23 cellular contexts compared by ENCODE assay signal in genomic region chr10:129464251-129464650, GRCh38.
"Had no signal": no experiment of that assay in that cellular context is flagged by ENCODE, and none has a peak within 500 bp of the region (broad histone marks: within the 10 kb centered on the region; RNA-seq: fewer than 3 reads in every experiment).

No MANE protein-coding gene starts in this region.

- H3K9me3 Mint-ChIP-seq: activated CD4-positive, alpha-beta memory T cell treated with anti-CD3 and anti-CD28 coated beads, Interleukin-2, amount 10 ng/mL, durations not matched to agents 7 days and 5 days; activated CD4-positive, alpha-beta T cell treated with anti-CD3 and anti-CD28 coated beads, Interleukin-2, amount 10 ng/mL, durations not matched to agents 24 days and 14 days; activated naive CD8-positive, alpha-beta T cell treated with anti-CD3 and anti-CD28 coated beads, Interleukin-2, amount 50 U/mL, for 24 hours; memory B cell; naive B cell had no signal

- H3K27ac Mint-ChIP-seq: activated CD4-positive, alpha-beta memory T cell treated with anti-CD3 and anti-CD28 coated beads, Interleukin-2, amount 10 ng/mL, durations not matched to agents 7 days and 5 days; activated CD4-positive, alpha-beta T cell treated with anti-CD3 and anti-CD28 coated beads, Interleukin-2, amount 10 ng/mL, durations not matched to agents 24 days and 14 days; activated naive CD8-positive, alpha-beta T cell treated with anti-CD3 and anti-CD28 coated beads, Interleukin-2, amount 50 U/mL, for 24 hours; brain; memory B cell; naive B cell had no signal

- H3K27me3 Mint-ChIP-seq: activated CD4-positive, alpha-beta memory T cell treated with anti-CD3 and anti-CD28 coated beads, Interleukin-2, amount 10 ng/mL, durations not matched to agents 7 days and 5 days had no signal

- H3K4me3 ChIP-seq: esophagus muscularis mucosa, gastrocnemius medialis, thoracic aorta, upper lobe of left lung had no signal

- H3K4me3 Mint-ChIP-seq: activated CD4-positive, alpha-beta memory T cell treated with anti-CD3 and anti-CD28 coated beads, Interleukin-2, amount 10 ng/mL, durations not matched to agents 7 days and 5 days; activated CD4-positive, alpha-beta T cell treated with anti-CD3 and anti-CD28 coated beads, Interleukin-2, amount 10 ng/mL, durations not matched to agents 24 days and 14 days; activated naive CD8-positive, alpha-beta T cell treated with anti-CD3 and anti-CD28 coated beads, Interleukin-2, amount 50 U/mL, for 24 hours; brain; memory B cell had no signal

- DNase-seq: activated CD4-positive, alpha-beta memory T cell treated with anti-CD3 and anti-CD28 coated beads, Interleukin-2, amount 10 ng/mL, durations not matched to agents 7 days and 5 days; activated effector memory CD4-positive, alpha-beta T cell treated with anti-CD3 and anti-CD28 coated beads, Interleukin-2, amount 50 U/mL, for 16 hours; activated naive CD4-positive, alpha-beta T cell treated with anti-CD3 and anti-CD28 coated beads, Interleukin-2, amount 50 U/mL, for 16 hours; activated naive CD8-positive, alpha-beta T cell treated with anti-CD3 and anti-CD28 coated beads, Interleukin-2, amount 50 U/mL, for 24 hours; activated T-cell treated with anti-CD3 and anti-CD28 coated beads for 4 hours; caudate nucleus; effector memory CD4-positive, alpha-beta T cell; gastrocnemius medialis; hippocampal formation; left colon; naive B cell; occipital lobe; retina; stimulated activated CD4-positive, alpha-beta T cell treated with anti-CD3 and anti-CD28 coated beads, Interleukin-4, amount 100 ng/mL, for 1 hour; stimulated activated naive CD4-positive, alpha-beta T cell; upper lobe of left lung had no signal

- H3K36me3 Mint-ChIP-seq: brain, memory B cell, naive B cell had no signal

- H3K36me3 ChIP-seq: esophagus muscularis mucosa, gastrocnemius medialis, thoracic aorta, upper lobe of left lung had no signal

- H3K27me3 ChIP-seq: gastrocnemius medialis, upper lobe of left lung had no signal

- H3K4me1 Mint-ChIP-seq: memory B cell had no signal

- ATAC-seq: activated CD4-positive, CD25-positive, alpha-beta regulatory T cell treated with anti-CD3 and anti-CD28 coated beads, Interleukin-2, amount 50 U/mL, for 24 hours; activated naive CD8-positive, alpha-beta T cell treated with anti-CD3 and anti-CD28 coated beads, Interleukin-2, amount 50 U/mL, for 24 hours; gastrocnemius medialis; left colon had no signal

- H3K27ac ChIP-seq: esophagus muscularis mucosa, gastrocnemius medialis, thoracic aorta, upper lobe of left lung, VCaP had no signal

- H3K9me3 ChIP-seq: esophagus muscularis mucosa, gastrocnemius medialis, thoracic aorta, upper lobe of left lung had no signal
